Comparison of ENCODE assay signal across 31 cellular contexts in genomic region chr5:59132131-59132530, GRCh38.
DNase-seq lines count a peak whose midpoint lies in the region; ATAC-seq, FAIRE-seq and TF ChIP-seq lines count a peak whose summit lies in the region.
"Had no signal": no experiment of that assay in that cellular context is flagged by ENCODE, and none has a peak within 500 bp of the region (broad histone marks: within the 10 kb centered on the region; RNA-seq: fewer than 3 reads in every experiment).

No MANE protein-coding gene starts in this region.

- no peaks in the 10 kb centered on the region for H3K27me3 Mint-ChIP-seq in activated naive CD8-positive, alpha-beta T cell treated with anti-CD3 and anti-CD28 coated beads, Interleukin-2, amount 10 ng/mL, durations not matched to agents 7 days and 5 days
- no peaks in the 10 kb centered on the region for H3K27me3 Mint-ChIP-seq in activated naive CD8-positive, alpha-beta T cell treated with anti-CD3 and anti-CD28 coated beads for 36 hours
- no peaks in the 10 kb centered on the region for H3K27me3 Mint-ChIP-seq in T-helper 2 cell treated with Interferon-gamma antibody and Interleukin-4, amounts not matched to agents 5 μg/mL and 100 μg/mL, for 36 hours (ENCODE audit: low read depth)
- H3K27me3 Mint-ChIP-seq in effector memory CD8-positive, alpha-beta T cell = peaks cover 0 to 5% of the 10 kb centered on the region in 2 donors
- H3K27me3 Mint-ChIP-seq: B cell had no signal

- DNase-seq in activated naive CD8-positive, alpha-beta T cell treated with anti-CD3 and anti-CD28 coated beads, Interleukin-2, amount 10 ng/mL, durations not matched to agents 7 days and 5 days = no peak
- no peak for DNase-seq in activated naive CD8-positive, alpha-beta T cell treated with anti-CD3 and anti-CD28 coated beads for 36 hours
- no peak for DNase-seq in T-helper 2 cell treated with Interferon-gamma antibody and Interleukin-4, amounts not matched to agents 5 μg/mL and 100 μg/mL, for 36 hours (ENCODE audit: low spot score)
- peak in 1 of 3 experiments; percentile 15 for DNase-seq in effector memory CD8-positive, alpha-beta T cell
- no peak for DNase-seq in stimulated activated effector memory CD8-positive, alpha-beta T cell treated with anti-CD3 and anti-CD28 coated beads, Interleukin-12 subunit alpha, Interleukin-12 subunit beta, amount 100 ng/mL, for 72 hours (ENCODE audit: low spot score in 2 of 2)
- DNase-seq in urothelium cell line (ENCODE audit: low spot score) (no peak), GM10266 (ENCODE audit: extremely low spot score) (no peak)
- DNase-seq: ACHN; activated CD4-positive, CD25-positive, alpha-beta regulatory T cell; activated gamma-delta T cell treated with Interleukin-2 at 50 U/mL for 16 hours; brain microvascular endothelial cell; Caco-2; DMS79; H7; hippocampal formation; KG1; left colon; mammary epithelial cell; NCI-H1092 treated with DMSO at 0.1 percent for 48 hours; NCI-H1694 treated with DMSO at 0.1 percent for 48 hours; NCI-H446 treated with DMSO at 0.1 percent for 48 hours; NCI-H774; Peyer's patch; SHP77 treated with DMSO at 0.1 percent for 48 hours; stomach; T1000 had no signal

- FAIRE-seq in urothelium cell line (lab: Jason Lieb, UNC) = no peak
- FAIRE-seq: G401.6 had no signal

- peak; percentile 35 for ATAC-seq in activated naive CD8-positive, alpha-beta T cell treated with anti-CD3 and anti-CD28 coated beads, Interleukin-2, amount 10 ng/mL, durations not matched to agents 7 days and 5 days (ENCODE audit: low read depth)
- ATAC-seq in effector memory CD8-positive, alpha-beta T cell (replicated peaks) = peak; percentile 37
- peak; percentile 52 for ATAC-seq in stimulated activated effector memory CD8-positive, alpha-beta T cell treated with anti-CD3 and anti-CD28 coated beads, Interleukin-12 subunit alpha, Interleukin-12 subunit beta, amount 100 ng/mL, for 72 hours
- no peak for ATAC-seq in HG03571 (IDR thresholded peaks at IDR 0.05; ENCODE audit: unreplicated experiment)
- ATAC-seq: left colon had no signal

- H3K9me3 Mint-ChIP-seq in activated naive CD8-positive, alpha-beta T cell treated with anti-CD3 and anti-CD28 coated beads, Interleukin-2, amount 10 ng/mL, durations not matched to agents 7 days and 5 days = peaks cover 3% of the 10 kb centered on the region
- H3K9me3 Mint-ChIP-seq in activated naive CD8-positive, alpha-beta T cell treated with anti-CD3 and anti-CD28 coated beads for 36 hours = peaks cover 6% of the 10 kb centered on the region
- peaks cover 6% of the 10 kb centered on the region for H3K9me3 Mint-ChIP-seq in T-helper 2 cell treated with Interferon-gamma antibody and Interleukin-4, amounts not matched to agents 5 μg/mL and 100 μg/mL, for 36 hours
- H3K9me3 Mint-ChIP-seq in effector memory CD8-positive, alpha-beta T cell = no peaks in the 10 kb centered on the region
- no peaks in the 10 kb centered on the region for H3K9me3 Mint-ChIP-seq in stimulated activated effector memory CD8-positive, alpha-beta T cell treated with anti-CD3 and anti-CD28 coated beads, Interleukin-12 subunit alpha, Interleukin-12 subunit beta, amount 100 ng/mL, for 72 hours
- H3K9me3 Mint-ChIP-seq: immature natural killer cell, neural progenitor cell had no signal

- POLR2A ChIA-PET in activated naive CD8-positive, alpha-beta T cell treated with anti-CD3 and anti-CD28 coated beads, Interleukin-2, amount 10 ng/mL, durations not matched to agents 7 days and 5 days (lab: Charles Lee) = interaction anchor here (1.0 to 2.0 kb wide), 4 partner anchors 8 to 97 kb away, joined by 3 to 9 read pairs (median 6); no protein-coding TSS in a partner anchor

- peaks cover 8% of the 10 kb centered on the region for H3K36me3 Mint-ChIP-seq in activated naive CD8-positive, alpha-beta T cell treated with anti-CD3 and anti-CD28 coated beads, Interleukin-2, amount 10 ng/mL, durations not matched to agents 7 days and 5 days
- H3K36me3 Mint-ChIP-seq in activated naive CD8-positive, alpha-beta T cell treated with anti-CD3 and anti-CD28 coated beads for 36 hours = peaks cover 5% of the 10 kb centered on the region
- peaks cover 10% of the 10 kb centered on the region for H3K36me3 Mint-ChIP-seq in T-helper 2 cell treated with Interferon-gamma antibody and Interleukin-4, amounts not matched to agents 5 μg/mL and 100 μg/mL, for 36 hours (ENCODE audit: low read depth)
- H3K36me3 Mint-ChIP-seq in effector memory CD8-positive, alpha-beta T cell (ENCODE audit: insufficient read depth) = no peaks in the 10 kb centered on the region
- no peaks in the 10 kb centered on the region for H3K36me3 Mint-ChIP-seq in stimulated activated effector memory CD8-positive, alpha-beta T cell treated with anti-CD3 and anti-CD28 coated beads, Interleukin-12 subunit alpha, Interleukin-12 subunit beta, amount 100 ng/mL, for 72 hours
- H3K36me3 Mint-ChIP-seq: immature natural killer cell, neural progenitor cell had no signal

- TF ChIP-seq CTCF in GM10266 (IDR thresholded peaks at IDR 0.05; ENCODE audit: control insufficient read depth, insufficient read depth, low read depth, missing control alignments) = no peak

- H3K4me3 Mint-ChIP-seq in activated naive CD8-positive, alpha-beta T cell treated with anti-CD3 and anti-CD28 coated beads, Interleukin-2, amount 10 ng/mL, durations not matched to agents 7 days and 5 days = peak overlapping the region; percentile 70
- H3K4me3 Mint-ChIP-seq in activated naive CD8-positive, alpha-beta T cell treated with anti-CD3 and anti-CD28 coated beads for 36 hours = no peak overlapping the region
- peak overlapping the region; percentile 39 for H3K4me3 Mint-ChIP-seq in T-helper 2 cell treated with Interferon-gamma antibody and Interleukin-4, amounts not matched to agents 5 μg/mL and 100 μg/mL, for 36 hours
- H3K4me3 Mint-ChIP-seq in effector memory CD8-positive, alpha-beta T cell = no peak overlapping the region
- peak overlapping the region; percentile 34 for H3K4me3 Mint-ChIP-seq in stimulated activated effector memory CD8-positive, alpha-beta T cell treated with anti-CD3 and anti-CD28 coated beads, Interleukin-12 subunit alpha, Interleukin-12 subunit beta, amount 100 ng/mL, for 72 hours
- H3K4me3 Mint-ChIP-seq: B cell, neural progenitor cell had no signal

- peak overlapping the region; percentile 81 for H3K27ac Mint-ChIP-seq in activated naive CD8-positive, alpha-beta T cell treated with anti-CD3 and anti-CD28 coated beads, Interleukin-2, amount 10 ng/mL, durations not matched to agents 7 days and 5 days
- H3K27ac Mint-ChIP-seq in activated naive CD8-positive, alpha-beta T cell treated with anti-CD3 and anti-CD28 coated beads for 36 hours = no peak overlapping the region
- peak overlapping the region; percentile 58 for H3K27ac Mint-ChIP-seq in T-helper 2 cell treated with Interferon-gamma antibody and Interleukin-4, amounts not matched to agents 5 μg/mL and 100 μg/mL, for 36 hours
- peak overlapping the region in 1 of 2 donors; percentile 76 for H3K27ac Mint-ChIP-seq in effector memory CD8-positive, alpha-beta T cell
- peak overlapping the region; percentile 37 for H3K27ac Mint-ChIP-seq in stimulated activated effector memory CD8-positive, alpha-beta T cell treated with anti-CD3 and anti-CD28 coated beads, Interleukin-12 subunit alpha, Interleukin-12 subunit beta, amount 100 ng/mL, for 72 hours
- H3K27ac Mint-ChIP-seq: B cell, neural progenitor cell had no signal

- H3K4me1 Mint-ChIP-seq in activated naive CD8-positive, alpha-beta T cell treated with anti-CD3 and anti-CD28 coated beads, Interleukin-2, amount 10 ng/mL, durations not matched to agents 7 days and 5 days = peaks cover 50% of the 10 kb centered on the region
- peaks cover 38% of the 10 kb centered on the region for H3K4me1 Mint-ChIP-seq in activated naive CD8-positive, alpha-beta T cell treated with anti-CD3 and anti-CD28 coated beads for 36 hours
- H3K4me1 Mint-ChIP-seq in T-helper 2 cell treated with Interferon-gamma antibody and Interleukin-4, amounts not matched to agents 5 μg/mL and 100 μg/mL, for 36 hours (ENCODE audit: low read depth) = peaks cover 42% of the 10 kb centered on the region
- H3K4me1 Mint-ChIP-seq in effector memory CD8-positive, alpha-beta T cell (ENCODE audit: low read depth in 2 of 2) = peaks cover 0 to 26% of the 10 kb centered on the region in 2 donors
- peaks cover 30% of the 10 kb centered on the region for H3K4me1 Mint-ChIP-seq in stimulated activated effector memory CD8-positive, alpha-beta T cell treated with anti-CD3 and anti-CD28 coated beads, Interleukin-12 subunit alpha, Interleukin-12 subunit beta, amount 100 ng/mL, for 72 hours

Comparison
In these comparisons a context has a peak if more than half of its experiments do, and no peak if none do; other contexts are left out.
1. H3K4me3 Mint-ChIP-seq: peak in activated naive CD8-positive, alpha-beta T cell treated with anti-CD3 and anti-CD28 coated beads, Interleukin-2, amount 10 ng/mL, durations not matched to agents 7 days and 5 days (single experiment), T-helper 2 cell treated with Interferon-gamma antibody and Interleukin-4, amounts not matched to agents 5 μg/mL and 100 μg/mL, for 36 hours (single experiment) and stimulated activated effector memory CD8-positive, alpha-beta T cell treated with anti-CD3 and anti-CD28 coated beads, Interleukin-12 subunit alpha, Interleukin-12 subunit beta, amount 100 ng/mL, for 72 hours (single experiment); none in activated naive CD8-positive, alpha-beta T cell treated with anti-CD3 and anti-CD28 coated beads for 36 hours (single experiment) and effector memory CD8-positive, alpha-beta T cell (0 of 2).